In genomic region chr1:237890416-237890815, GRCh38 we compare ENCODE assay signal across 10 cellular contexts. TPM values are rescaled to one million over a fixed set of nuclear protein-coding genes. Genes with fewer than 3 reads are reported as not detected.
"Had no signal": no experiment of that assay in that cellular context is flagged by ENCODE, and none has a peak within 500 bp of the region (broad histone marks: within the 10 kb centered on the region; RNA-seq: fewer than 3 reads in every experiment).

No MANE protein-coding gene starts in this region.

- H3K27ac ChIP-seq: GM23248, HL-60 had no signal

- H3K4me3 ChIP-seq: GM23248, HAP-1 had no signal

- ATAC-seq: HCT116, HepG2 had no signal

- H2AFZ ChIP-seq: GM23248 had no signal

- H3K9ac ChIP-seq: GM23248 had no signal

- DNase-seq: GM23248, GOT3, H7, HFFc6, KBM-7 had no signal

- H3K36me3 ChIP-seq: HAP-1 had no signal

RNA-seq across cellular contexts. Expression of gene ZP4, which starts 0.3 kb away (rescaled TPM):
- polyA plus RNA-seq: GM23248, HepG2, IgD-negative memory B cell had no signal
